Comparison of ENCODE assay signal across 8 cellular contexts in the genomic region with DNA sequence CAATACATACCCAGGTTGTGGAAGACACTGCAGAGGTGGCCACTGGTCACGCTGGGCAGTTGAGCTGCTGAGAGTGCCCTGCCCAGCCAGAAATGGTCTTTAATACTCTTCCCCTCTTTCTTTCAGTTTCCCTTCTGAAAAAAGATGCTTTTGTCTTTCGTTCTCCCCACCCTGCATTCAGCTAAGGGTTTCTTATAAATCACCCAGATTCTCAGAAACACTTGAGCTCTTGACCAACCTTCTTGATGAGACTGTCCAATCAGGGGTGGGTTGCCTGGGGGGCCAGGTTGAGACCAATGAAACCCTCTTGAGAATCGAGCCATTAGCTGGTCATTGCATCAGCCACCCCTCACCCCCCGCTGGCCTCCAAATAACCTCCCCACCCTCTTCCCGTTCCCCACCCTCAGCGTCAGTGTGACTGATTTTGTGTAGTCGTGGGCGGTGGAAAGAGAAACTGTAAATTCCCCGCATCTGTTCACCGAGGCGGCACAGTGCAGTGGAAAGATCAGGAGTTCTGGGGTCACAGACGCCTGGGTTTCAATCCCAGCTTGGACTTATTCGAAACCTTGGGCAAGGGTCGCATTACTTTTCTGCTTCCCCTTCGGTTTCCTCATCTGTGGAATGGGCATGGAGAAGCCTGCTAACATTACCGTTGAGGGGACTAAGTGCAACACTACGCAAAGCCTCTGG. TPM values are rescaled to one million over a fixed set of nuclear protein-coding genes. Genes with fewer than 3 reads are reported as not detected.
DNase-seq lines count a peak whose midpoint lies in the region; ATAC-seq, FAIRE-seq and TF ChIP-seq lines count a peak whose summit lies in the region.

No MANE protein-coding gene starts in this region.

- H3K9ac ChIP-seq in kidney (ENCODE audit: low read length in 2 of 2) = peak overlapping the region; percentile 42 to 63

- BruUV-seq in Caco-2 (replicated peaks; lab: Mats Ljungman, UMichigan) = no TSS peak
- no TSS peak for BruUV-seq in MCF 10A (replicated peaks; lab: Mats Ljungman, UMichigan)

- CTCF ChIA-PET in Caco-2 (lab: Charles Lee) (interaction anchor here (1.0 kb wide), 1 partner anchor 12 kb away, joined by 3 read pairs; no protein-coding TSS in a partner anchor), MCF 10A (lab: Yijun Ruan, JAX) (interaction anchor here (0.8 to 1.0 kb wide), 2 partner anchors 12 to 46 kb away, joined by 3 to 5 read pairs; no protein-coding TSS in a partner anchor)

- intact Hi-C loops in Caco-2 (cut with micrococcal nuclease; ENCODE audit: unreplicated experiment) (loop anchor here (5.0 kb wide), 1 partner anchor 183 kb away; no protein-coding TSS in a partner anchor), MCF 10A (cut with micrococcal nuclease) (no loop called here), kidney (cut with DNase I) (no loop called here)

- H3K36me3 ChIP-seq in Caco-2 (ENCODE audit: control insufficient read depth, insufficient read depth, low read length) (no peaks in the 10 kb centered on the region), kidney (ENCODE audit: control insufficient read depth in 1 of 2, insufficient read depth in 2 of 2, low read length in 2 of 2) (no peaks in the 10 kb centered on the region)

- H3K4me3 ChIP-seq in Caco-2 (ENCODE audit: low read depth, low read length) (peak overlapping the region; percentile 90), kidney (ENCODE audit: low read length in 2 of 2) (peak overlapping the region; percentile 74 to 95)

- no peak for TF ChIP-seq CTCF in Caco-2 (IDR thresholded peaks at IDR 0.05; ENCODE audit: insufficient read depth in 1 of 2, low read depth in 1 of 2, low read length in 1 of 2, severe bottlenecking in 1 of 2, unreplicated experiment in 1 of 2)
- TF ChIP-seq CTCF in MCF 10A (IDR thresholded peaks at IDR 0.05; ENCODE audit: unreplicated experiment) = no peak
- no peak for TF ChIP-seq CTCF in kidney (IDR thresholded peaks at IDR 0.05; ENCODE audit: borderline replicate concordance, extremely low read depth, insufficient read depth)

- no peaks in the 10 kb centered on the region for H3K27me3 Mint-ChIP-seq in Caco-2 (ENCODE audit: insufficient read depth, unreplicated experiment)
- no peaks in the 10 kb centered on the region for H3K27me3 Mint-ChIP-seq in MCF 10A (ENCODE audit: insufficient read depth, unreplicated experiment)

- peak overlapping the region; percentile 77 for H3K27ac Mint-ChIP-seq in Caco-2 (ENCODE audit: unreplicated experiment)
- H3K27ac Mint-ChIP-seq in MCF 10A (ENCODE audit: low read depth, unreplicated experiment) = peak overlapping the region; percentile 95

- H3K4me3 Mint-ChIP-seq in Caco-2 (ENCODE audit: unreplicated experiment) (peak overlapping the region; percentile 83), MCF 10A (ENCODE audit: unreplicated experiment) (peak overlapping the region; percentile 72)

- peaks cover 21% of the 10 kb centered on the region for H3K36me3 Mint-ChIP-seq in Caco-2 (ENCODE audit: insufficient read depth, unreplicated experiment)
- peaks cover 5% of the 10 kb centered on the region for H3K36me3 Mint-ChIP-seq in MCF 10A (ENCODE audit: insufficient read depth, unreplicated experiment)

- H3K4me1 ChIP-seq in Caco-2 = no peaks in the 10 kb centered on the region
- peaks cover 3 to 15% of the 10 kb centered on the region in 2 donors for H3K4me1 ChIP-seq in kidney (ENCODE audit: control insufficient read depth in 1 of 2, insufficient read depth in 1 of 2, low read depth in 1 of 2, low read length in 2 of 2)

- H3K9me3 Mint-ChIP-seq in Caco-2 (ENCODE audit: unreplicated experiment) (no peaks in the 10 kb centered on the region), MCF 10A (ENCODE audit: unreplicated experiment) (no peaks in the 10 kb centered on the region)

- H3K9me3 ChIP-seq in Caco-2 (no peaks in the 10 kb centered on the region), kidney (ENCODE audit: control insufficient read depth in 1 of 2, low read length in 2 of 2) (no peaks in the 10 kb centered on the region)

- POLR2A ChIA-PET in Caco-2 (lab: Charles Lee) = interaction anchor here (0.5 to 0.6 kb wide), 2 partner anchors 161 to 895 kb away, joined by 3 to 6 read pairs; a partner anchor contains a TSS
- POLR2A ChIA-PET in MCF 10A (lab: Yijun Ruan, JAX) = interaction anchor here (0.9 to 1.4 kb wide), 9 partner anchors 12 to 138 kb away, joined by 3 to 8 read pairs (median 4); no protein-coding TSS in a partner anchor

- ATAC-seq in GM21381 (IDR thresholded peaks at IDR 0.05; ENCODE audit: unreplicated experiment) = peak; percentile 37

- FAIRE-seq in kidney (lab: Jason Lieb, UNC) = no peak

- peak; percentile 66 to 76 for DNase-seq in Caco-2
- DNase-seq in HT1080 (ENCODE audit: low read depth) = peak; percentile 66
- peak; percentile 23 for DNase-seq in T1000 (lab: John Stamatoyannopoulos, UW)
- DNase-seq in MCF 10A (ENCODE audit: unreplicated experiment) = peak; percentile 91
- DNase-seq in kidney = peak; percentile 96
- peak; percentile 68 to 70 for DNase-seq in stimulated activated CD4-positive, alpha-beta T cell treated with anti-CD3 and anti-CD28 coated beads, Interleukin-1b, Interleukin-23, amount 100 ng/mL, for 4 hours (ENCODE audit: low read depth in 2 of 2)
- no peak for DNase-seq in D341Med (ENCODE audit: low spot score)

- no peaks in the 10 kb centered on the region for H3K27me3 ChIP-seq in Caco-2 (replicated peaks; ENCODE audit: control insufficient read depth, insufficient read depth, low read length)

- peaks cover 22% of the 10 kb centered on the region for H3K4me1 Mint-ChIP-seq in Caco-2 (ENCODE audit: low read depth, unreplicated experiment)
- peaks cover 44% of the 10 kb centered on the region for H3K4me1 Mint-ChIP-seq in MCF 10A (ENCODE audit: insufficient read depth, unreplicated experiment)

- H3K27ac ChIP-seq in kidney (ENCODE audit: low read depth in 2 of 2, low read length in 2 of 2) = peak overlapping the region; percentile 91 to 92

RNA-seq across cellular contexts. Expression of a gene that starts 0.9 kb away (rescaled TPM):
- total RNA-seq in Caco-2 (2022) = 4.7 and 4.8 TPM in 2 replicates
- total RNA-seq in HT1080 (2014; rRNA removed; shearing (Covaris generic)) = 12.1 and 14.0 TPM in 2 replicates
- 10.7 and 11.2 TPM in 2 replicates for polyA plus RNA-seq in HT1080 (2015; cell fraction: cytosol; rRNA removed)
- polyA plus RNA-seq in HT1080 (2015; cell fraction: nucleus; rRNA removed) = 12.9 and 16.0 TPM in 2 replicates
- total RNA-seq in MCF 10A (2022) = 14.3 and 18.2 TPM in 2 replicates
- 12.9 TPM for total RNA-seq in kidney
- polyA plus RNA-seq in kidney (ENCODE audit: insufficient read depth, low read depth, low replicate concordance) = 11.7 TPM

RNA-seq across cellular contexts. Expression of a gene that starts 52.3 kb away (rescaled TPM):
- not detected in 2 replicates for total RNA-seq in Caco-2 (2022)
- 0.37 TPM in 1 of 2 replicates, not detected in the other for total RNA-seq in HT1080 (2014; rRNA removed; shearing (Covaris generic))
- not detected in 2 replicates for polyA plus RNA-seq in HT1080 (2015; cell fraction: cytosol; rRNA removed)
- polyA plus RNA-seq in HT1080 (2015; cell fraction: nucleus; rRNA removed) = not detected in 2 replicates
- total RNA-seq in MCF 10A (2022) = not detected in 2 replicates
- total RNA-seq in kidney = not detected
- polyA plus RNA-seq in kidney (ENCODE audit: insufficient read depth, low read depth, low replicate concordance) = 1.0 TPM
